Comparison of ENCODE assay signal across 9 cellular contexts in genomic region chr1:205746757-205747412, GRCh38. TPM values are rescaled to one million over a fixed set of nuclear protein-coding genes. Genes with fewer than 3 reads are reported as not detected.
DNase-seq lines count a peak whose midpoint lies in the region; ATAC-seq and TF ChIP-seq lines count a peak whose summit lies in the region.
"Had no signal": no experiment of that assay in that cellular context is flagged by ENCODE, and none has a peak within 500 bp of the region (broad histone marks: within the 10 kb centered on the region; RNA-seq: fewer than 3 reads in every experiment).

No MANE protein-coding gene starts in this region.

- H3K36me3 Mint-ChIP-seq in activated CD4-positive, alpha-beta T cell treated with anti-CD3 and anti-CD28 coated beads, Interleukin-2, amount 10 ng/mL, durations not matched to agents 24 days and 14 days (ENCODE audit: low read depth): peaks cover 30% of the 10 kb centered on the region
- H3K36me3 Mint-ChIP-seq in WTC11: peaks cover 11% of the 10 kb centered on the region

- TF ChIP-seq EP300 in gastroesophageal sphincter (IDR thresholded peaks at IDR 0.05): no peak

- H3K4me1 ChIP-seq in gastroesophageal sphincter: peaks cover 3 to 70% (median 16%) of the 10 kb centered on the region in 3 donors
- H3K4me1 ChIP-seq in skeletal muscle tissue (ENCODE audit: control insufficient read depth in 3 of 3, insufficient read depth in 3 of 3, low read length in 3 of 3): peaks cover 18 to 27% (median 20%) of the 10 kb centered on the region in 3 donors

- no peak for TF ChIP-seq POLR2A in gastroesophageal sphincter (IDR thresholded peaks at IDR 0.05)

- peaks cover 36% of the 10 kb centered on the region for H3K4me1 Mint-ChIP-seq in activated CD4-positive, alpha-beta T cell treated with anti-CD3 and anti-CD28 coated beads, Interleukin-2, amount 10 ng/mL, durations not matched to agents 24 days and 14 days
- peaks cover 70% of the 10 kb centered on the region for H3K4me1 Mint-ChIP-seq in WTC11

- ATAC-seq in WTC11 (no peak), gastroesophageal sphincter (no peak)
- ATAC-seq in activated CD4-positive, CD25-positive, alpha-beta regulatory T cell treated with anti-CD3 and anti-CD28 coated beads, Interleukin-2, amount 50 U/mL, for 24 hours: no peak

- intact Hi-C loops in activated CD4-positive, alpha-beta T cell treated with anti-CD3 and anti-CD28 coated beads, Interleukin-2, amount 10 ng/mL, durations not matched to agents 24 days and 14 days (cut with micrococcal nuclease): loop anchor here (5.0 kb wide), 2 partner anchors 70 to 1335 kb away; partner anchors contain the start of gene PPP1R15B

- peak overlapping the region; percentile 36 for H3K4me3 Mint-ChIP-seq in activated CD4-positive, alpha-beta T cell treated with anti-CD3 and anti-CD28 coated beads, Interleukin-2, amount 10 ng/mL, durations not matched to agents 24 days and 14 days
- H3K4me3 Mint-ChIP-seq in WTC11: peak overlapping the region; percentile 97
- H3K4me3 Mint-ChIP-seq: dendritic cell treated with granulocyte-macrophage colony-stimulating factor and Interleukin-4, amounts not matched to agents 40 ng/mL and 50 ng/mL, for 4 days had no signal

- H3K4me3 ChIP-seq in gastroesophageal sphincter (peak overlapping the region in 1 of 2 donors; percentile 1), skeletal muscle tissue (ENCODE audit: low read length in 3 of 3) (peak overlapping the region in 1 of 3 donors; percentile 4)

- H3K27ac Mint-ChIP-seq in activated CD4-positive, alpha-beta T cell treated with anti-CD3 and anti-CD28 coated beads, Interleukin-2, amount 10 ng/mL, durations not matched to agents 24 days and 14 days: no peak overlapping the region
- peak overlapping the region; percentile 88 for H3K27ac Mint-ChIP-seq in WTC11
- H3K27ac Mint-ChIP-seq: dendritic cell treated with granulocyte-macrophage colony-stimulating factor and Interleukin-4, amounts not matched to agents 40 ng/mL and 50 ng/mL, for 4 days had no signal

- H3K27me3 Mint-ChIP-seq in activated CD4-positive, alpha-beta T cell treated with anti-CD3 and anti-CD28 coated beads, Interleukin-2, amount 10 ng/mL, durations not matched to agents 24 days and 14 days: no peaks in the 10 kb centered on the region
- H3K27me3 Mint-ChIP-seq in WTC11 (ENCODE audit: low read depth): no peaks in the 10 kb centered on the region; the same call in 1 of the 2 replicates
- H3K27me3 Mint-ChIP-seq: dendritic cell treated with granulocyte-macrophage colony-stimulating factor and Interleukin-4, amounts not matched to agents 40 ng/mL and 50 ng/mL, for 4 days had no signal

- CTCF ChIA-PET in WTC11 (lab: Charles Lee): interaction anchor here (0.6 to 0.7 kb wide), 2 partner anchors 38 to 44 kb away, joined by 3 read pairs; no protein-coding TSS in a partner anchor

- TF ChIP-seq CTCF in WTC11 (IDR thresholded peaks at IDR 0.05) (no peak), gastroesophageal sphincter (IDR thresholded peaks at IDR 0.05) (no peak)

- H3K9me3 ChIP-seq in gastroesophageal sphincter (no peaks in the 10 kb centered on the region), skeletal muscle tissue (ENCODE audit: control insufficient read depth in 3 of 3, low read length in 3 of 3) (no peaks in the 10 kb centered on the region)

- H3K9me3 Mint-ChIP-seq in activated CD4-positive, alpha-beta T cell treated with anti-CD3 and anti-CD28 coated beads, Interleukin-2, amount 10 ng/mL, durations not matched to agents 24 days and 14 days: no peaks in the 10 kb centered on the region
- H3K9me3 Mint-ChIP-seq in WTC11: peaks cover 7% of the 10 kb centered on the region
- H3K9me3 Mint-ChIP-seq: dendritic cell treated with granulocyte-macrophage colony-stimulating factor and Interleukin-4, amounts not matched to agents 40 ng/mL and 50 ng/mL, for 4 days had no signal

- H3K36me3 ChIP-seq in gastroesophageal sphincter (no peaks in the 10 kb centered on the region), skeletal muscle tissue (ENCODE audit: control insufficient read depth in 3 of 3, insufficient read depth in 3 of 3, low read length in 3 of 3) (no peaks in the 10 kb centered on the region)

- H3K27me3 ChIP-seq in gastroesophageal sphincter: no peaks in the 10 kb centered on the region
- H3K27me3 ChIP-seq in skeletal muscle tissue (ENCODE audit: control insufficient read depth in 3 of 3, insufficient read depth in 3 of 3, low read length in 3 of 3): no peaks in the 10 kb centered on the region

- peak overlapping the region in 2 of 3 donors; percentile 25 to 39 for H3K9ac ChIP-seq in skeletal muscle tissue (ENCODE audit: low read depth in 1 of 3, low read length in 3 of 3)

- WGBS in gastroesophageal sphincter (ENCODE audit: low coverage in 1 of 2), 2 donors: 46 to 58% methylated on average over 4 to 5 of the region's 5 CpGs

- DNase-seq in activated CD4-positive, alpha-beta T cell treated with anti-CD3 and anti-CD28 coated beads, Interleukin-2, amount 10 ng/mL, durations not matched to agents 24 days and 14 days: no peak
- DNase-seq in activated CD4-positive, alpha-beta T cell treated with anti-CD3 and anti-CD28 coated beads, Interleukin-2, amount 50 U/mL, for 1 hour: no peak
- DNase-seq in WTC11 (ENCODE audit: low spot score) (no peak), NCI-H510A treated with DMSO at 0.1 percent for 48 hours (lab: John Stamatoyannopoulos, UW) (no peak), NCI-H1092 (lab: John Stamatoyannopoulos, UW) (no peak)

- H3K27ac ChIP-seq in gastroesophageal sphincter (peak overlapping the region in 3 of 4 donors; percentile 20 to 35 (median 25)), skeletal muscle tissue (ENCODE audit: low read depth, low read length) (no peak overlapping the region)

- POLR2A ChIA-PET in WTC11 (lab: Charles Lee): no interaction called here

TF ChIP-seq in WTC11, 78 proteins besides CTCF, POLR2A, EP300 and RAD21 (continues in another document):
- TF ChIP-seq USF2 (CRISPR knock-in tag; IDR thresholded peaks at IDR 0.05) (no peak), ARID4B (CRISPR knock-in tag; IDR thresholded peaks at IDR 0.05; ENCODE audit: borderline replicate concordance) (no peak), ZNF425 (CRISPR knock-in tag; conservative IDR thresholded peaks at IDR 0.05) (0 out of 2 replicates have a peak, but pooled peaks have one; percentile 33)

RNA-seq across cellular contexts. Expression of gene NUCKS1, which starts 3.1 kb away (rescaled TPM):
- total RNA-seq in activated CD4-positive, alpha-beta T cell treated with anti-CD3 and anti-CD28 coated beads, Interleukin-2, amount 10 ng/mL, durations not matched to agents 24 days and 14 days: 161 and 188 TPM in 2 replicates
- total RNA-seq in WTC11 (2021): 401 to 414 TPM (median 403 TPM) in 3 replicates
- 100 to 1,000 TPM; 130 to 180 (median 138) TPM for total RNA-seq in gastroesophageal sphincter
- total RNA-seq in skeletal muscle tissue: 152 TPM

RNA-seq across cellular contexts. Expression of gene RAB29, which starts 28.4 kb away (rescaled TPM):
- 27.8 and 29.1 TPM in 2 replicates for total RNA-seq in activated CD4-positive, alpha-beta T cell treated with anti-CD3 and anti-CD28 coated beads, Interleukin-2, amount 10 ng/mL, durations not matched to agents 24 days and 14 days
- total RNA-seq in WTC11 (2021): 10.7 to 11.2 TPM (median 11.0 TPM) in 3 replicates
- 10 to 100 TPM; 17.0 to 74.8 (median 43.4) TPM for total RNA-seq in gastroesophageal sphincter
- total RNA-seq in skeletal muscle tissue: 4.7 TPM
